ENCODE assay signal across 1 cellular context in the genomic region with DNA sequence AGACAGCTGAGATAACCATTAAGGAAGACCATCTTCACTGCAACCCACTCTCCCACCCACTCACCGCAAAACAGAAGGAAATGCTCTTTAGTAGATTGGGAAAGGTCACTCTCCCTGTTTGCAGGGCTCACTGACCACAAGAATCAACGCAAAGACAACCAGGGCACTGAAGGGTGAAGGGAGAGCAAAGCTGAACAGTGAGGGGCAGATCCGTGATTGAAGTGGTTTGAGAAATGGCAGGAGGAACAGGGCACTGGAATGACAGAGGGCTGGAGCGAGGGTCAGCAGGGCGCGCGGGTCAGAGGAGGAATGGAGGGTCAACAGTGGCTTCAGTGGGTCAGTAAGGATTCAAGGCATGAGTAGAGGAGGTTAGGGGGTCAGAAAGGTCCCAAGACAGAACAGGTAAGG.
TF ChIP-seq lines count a peak whose summit lies in the region.

No MANE protein-coding gene starts in this region.

TF ChIP-seq in endothelial cell of umbilical vein, 7 proteins besides CTCF, POLR2A, EP300 and RAD21:
- TF ChIP-seq EZH2 (IDR thresholded peaks at IDR 0.05; ENCODE audit: borderline replicate concordance, low read depth, low read length, severe bottlenecking) (no peak), GATA2 (IDR thresholded peaks at IDR 0.05; ENCODE audit: insufficient read depth, insufficient read length, low read depth, low read length) (no peak), POLR2AphosphoS5 (IDR thresholded peaks at IDR 0.05; ENCODE audit: insufficient read depth, low read depth, low read length) (no peak), MYC (IDR thresholded peaks at IDR 0.05; ENCODE audit: low read depth, low read length) (no peak), JUN (IDR thresholded peaks at IDR 0.05; ENCODE audit: borderline replicate concordance, insufficient read depth, insufficient read length, low read depth) (no peak), FOS (IDR thresholded peaks at IDR 0.05; ENCODE audit: borderline replicate concordance, insufficient read depth, low read length) (no peak)
- TF ChIP-seq, protein P1, sequence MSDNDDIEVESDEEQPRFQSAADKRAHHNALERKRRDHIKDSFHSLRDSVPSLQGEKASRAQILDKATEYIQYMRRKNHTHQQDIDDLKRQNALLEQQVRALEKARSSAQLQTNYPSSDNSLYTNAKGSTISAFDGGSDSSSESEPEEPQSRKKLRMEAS (IDR thresholded peaks at IDR 0.05; ENCODE audit: insufficient read depth, insufficient read length): no peak
